ENCODE assay signal across 1 cellular context in genomic region chr22:20238567-20239062, GRCh38.
TF ChIP-seq lines count a peak whose summit lies in the region.

No MANE protein-coding gene starts in this region.

TF ChIP-seq in K562, 482 proteins besides CTCF, POLR2A, EP300 and RAD21 (continued from another document and continues in another):
- TF ChIP-seq ATF4 (CRISPR knock-in tag; IDR thresholded peaks at IDR 0.05) (no peak), JUN (IDR thresholded peaks at IDR 0.05; ENCODE audit: borderline replicate concordance, low read depth, low read length) (peak; percentile 53; the same call in 1 of the 2 replicates), JUN (CRISPR knock-in tag; IDR thresholded peaks at IDR 0.05; ENCODE audit: borderline replicate concordance) (no peak), GTF2F1 (IDR thresholded peaks at IDR 0.05; ENCODE audit: low read depth, low read length) (peak; percentile 63; the same call in 1 of the 2 replicates), SETDB1 (IDR thresholded peaks at IDR 0.05; ENCODE audit: low read length) (no peak), NFRKB (IDR thresholded peaks at IDR 0.05; ENCODE audit: low read depth) (no peak), FOXM1 (IDR thresholded peaks at IDR 0.05; ENCODE audit: low read depth) (no peak), FOXM1 (CRISPR knock-in tag; IDR thresholded peaks at IDR 0.05; ENCODE audit: low read depth) (no peak), ZNF507 (tag; conservative IDR thresholded peaks at IDR 0.05) (no peak), GABPB1 (CRISPR knock-in tag; IDR thresholded peaks at IDR 0.05) (no peak), WHSC1 (IDR thresholded peaks at IDR 0.05; ENCODE audit: low read length) (no peak), SP2 (IDR thresholded peaks at IDR 0.05; ENCODE audit: extremely low read depth, low read depth, low read length, poor library complexity, severe bottlenecking) (peak; percentile 24), GTF2B (IDR thresholded peaks at IDR 0.05; ENCODE audit: extremely low read depth, insufficient read length) (no peak), BRD9 (IDR thresholded peaks at IDR 0.05; ENCODE audit: low read depth, partially characterized antibody) (no peak), NFE2 (IDR thresholded peaks at IDR 0.05; ENCODE audit: low read depth) (no peak), CBFB (CRISPR knock-in tag; IDR thresholded peaks at IDR 0.05) (no peak), SMAD4 (CRISPR knock-in tag; conservative IDR thresholded peaks at IDR 0.05) (no peak), TCF3 (CRISPR knock-in tag; IDR thresholded peaks at IDR 0.05) (no peak), NFATC3 (IDR thresholded peaks at IDR 0.05) (no peak), ZNF445 (CRISPR knock-in tag; IDR thresholded peaks at IDR 0.05; ENCODE audit: low read depth) (no peak), ZBTB9 (CRISPR knock-in tag; IDR thresholded peaks at IDR 0.05) (no peak), BACH1 (tag; IDR thresholded peaks at IDR 0.05) (no peak), NONO (IDR thresholded peaks at IDR 0.05; ENCODE audit: low read depth in 2 of 2, low read length in 1 of 2) (peak in 1 of 2 experiments; percentile 33; a peak in 1 of 4 replicates), KLF16 (IDR thresholded peaks at IDR 0.05) (no peak), CREB5 (CRISPR knock-in tag; IDR thresholded peaks at IDR 0.05) (no peak), KLF13 (tag; IDR thresholded peaks at IDR 0.05; ENCODE audit: borderline replicate concordance, low read depth) (0 out of 2 replicates have a peak, but pooled peaks have one; percentile 5), ELF2 (CRISPR knock-in tag; IDR thresholded peaks at IDR 0.05) (peak; percentile 46; the same call in 1 of the 2 replicates), ZNF41 (CRISPR knock-in tag; conservative IDR thresholded peaks at IDR 0.05) (no peak), ZNF395 (CRISPR knock-in tag; IDR thresholded peaks at IDR 0.05) (no peak), SLC30A9 (CRISPR knock-in tag; IDR thresholded peaks at IDR 0.05) (no peak), JUND (IDR thresholded peaks at IDR 0.05; ENCODE audit: borderline replicate concordance, low read depth, low read length) (peak; percentile 60), JUND (tag; IDR thresholded peaks at IDR 0.05; ENCODE audit: borderline replicate concordance, low read depth, low read length) (no peak; the same call in 2 of the 3 replicates), PHF20 (IDR thresholded peaks at IDR 0.05; ENCODE audit: partially characterized antibody) (no peak), JUNB (CRISPR knock-in tag; conservative IDR thresholded peaks at IDR 0.05) (no peak; the same call in 1 of the 2 replicates), MBD2 (IDR thresholded peaks at IDR 0.05; ENCODE audit: borderline replicate concordance, low read depth) (0 out of 2 replicates have a peak, but pooled peaks have one; percentile 28), KAT7 (CRISPR knock-in tag; IDR thresholded peaks at IDR 0.05; ENCODE audit: borderline replicate concordance) (no peak), SNRNP70 (optimal IDR thresholded peaks at IDR 0.05; ENCODE audit: low read depth, low read length) (no peak), ADNP (tag; IDR thresholded peaks at IDR 0.05) (no peak), ZNF592 (IDR thresholded peaks at IDR 0.05) (no peak), BMI1 (IDR thresholded peaks at IDR 0.05; ENCODE audit: low read length) (no peak), SP1 (CRISPR knock-in tag; IDR thresholded peaks at IDR 0.05) (no peak), ZNF12 (CRISPR knock-in tag; IDR thresholded peaks at IDR 0.05) (no peak), TCF7 (IDR thresholded peaks at IDR 0.05; ENCODE audit: borderline replicate concordance) (no peak; the same call in 1 of the 2 replicates), MYBL2 (IDR thresholded peaks at IDR 0.05; ENCODE audit: low read depth) (no peak), MYBL2 (CRISPR knock-in tag; IDR thresholded peaks at IDR 0.05; ENCODE audit: borderline replicate concordance) (no peak), HDAC6 (IDR thresholded peaks at IDR 0.05; ENCODE audit: low read depth, low read length) (no peak), ZNF764 (CRISPR knock-in tag; IDR thresholded peaks at IDR 0.05; ENCODE audit: low read depth) (no peak), NELFE (IDR thresholded peaks at IDR 0.05; ENCODE audit: insufficient read depth, insufficient read length) (no peak), HDGF (IDR thresholded peaks at IDR 0.05) (no peak), PRMT5 (CRISPR knock-in tag; IDR thresholded peaks at IDR 0.05) (no peak), RB1 (IDR thresholded peaks at IDR 0.05; ENCODE audit: low read depth) (peak; percentile 79), ZBTB2 (IDR thresholded peaks at IDR 0.05) (no peak), SFPQ (IDR thresholded peaks at IDR 0.05; ENCODE audit: low read depth, low read length) (no peak), MED1 (CRISPR knock-in tag; IDR thresholded peaks at IDR 0.05; ENCODE audit: borderline replicate concordance) (no peak), MIER1 (IDR thresholded peaks at IDR 0.05; ENCODE audit: low read depth) (no peak), ZNF699 (CRISPR knock-in tag; IDR thresholded peaks at IDR 0.05; ENCODE audit: insufficient replicate concordance) (peak; percentile 71), BDP1 (IDR thresholded peaks at IDR 0.05; ENCODE audit: insufficient read depth, insufficient read length) (no peak), GTF3C2 (IDR thresholded peaks at IDR 0.05; ENCODE audit: borderline replicate concordance, extremely low read depth, insufficient read length) (no peak), ZKSCAN1 (IDR thresholded peaks at IDR 0.05; ENCODE audit: low read depth, low read length) (peak; percentile 62; the same call in 1 of the 2 replicates)
